8 cellular contexts compared by ENCODE assay signal in the genomic region with DNA sequence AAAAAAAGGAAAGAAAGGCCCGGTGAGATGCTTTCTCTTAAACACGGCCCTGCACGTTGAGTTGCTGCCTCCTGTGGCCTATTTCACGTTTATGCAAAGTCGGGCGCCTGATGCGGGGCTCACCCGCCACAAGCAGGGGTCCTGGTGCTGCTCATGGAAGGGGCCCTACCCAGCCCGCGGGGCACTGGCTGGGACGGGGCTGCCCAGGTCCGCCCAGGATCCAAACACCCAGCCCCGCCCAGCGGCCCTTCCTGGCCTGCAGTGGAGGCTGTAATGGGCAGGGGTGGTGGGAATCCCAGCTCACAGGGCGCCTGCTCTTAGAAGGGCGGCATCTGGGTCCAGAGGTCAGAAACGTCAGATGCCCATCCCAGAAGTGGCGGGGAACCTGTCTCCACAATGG. TPM values are rescaled to one million over a fixed set of nuclear protein-coding genes. Genes with fewer than 3 reads are reported as not detected.
DNase-seq lines count a peak whose midpoint lies in the region; ATAC-seq, FAIRE-seq and TF ChIP-seq lines count a peak whose summit lies in the region.
"Had no signal": no experiment of that assay in that cellular context is flagged by ENCODE, and none has a peak within 500 bp of the region (broad histone marks: within the 10 kb centered on the region; RNA-seq: fewer than 3 reads in every experiment).

No MANE protein-coding gene starts in this region.

- TF ChIP-seq CTCF in brain microvascular endothelial cell (IDR thresholded peaks at IDR 0.05; ENCODE audit: low read depth, low read length, missing control alignments) (peak; percentile 27), thoracic aorta (IDR thresholded peaks at IDR 0.05) (no peak), D721Med (IDR thresholded peaks at IDR 0.05; ENCODE audit: insufficient read depth, missing control alignments) (no peak)

- peak overlapping the region; percentile 78 for H3K4me3 ChIP-seq in brain microvascular endothelial cell (ENCODE audit: low read depth, low read length)
- H3K4me3 ChIP-seq in thoracic aorta, result peak overlapping the region; percentile 88

- H3K27me3 ChIP-seq in brain microvascular endothelial cell (replicated peaks) (no peaks in the 10 kb centered on the region), thoracic aorta (replicated peaks; ENCODE audit: insufficient read depth) (no peaks in the 10 kb centered on the region)

- peak; percentile 46 for DNase-seq in HuH-7 (ENCODE audit: low spot score)
- DNase-seq in brain microvascular endothelial cell, result no peak
- peak; percentile 42 for DNase-seq in left lobe of liver (ENCODE audit: low spot score)
- DNase-seq in thoracic aorta (ENCODE audit: low spot score), result peak; percentile 3
- DNase-seq in anterior cingulate cortex (lab: John Stamatoyannopoulos, UW), result no peak
- no peak for DNase-seq in retina
- no peak for DNase-seq in D721Med (ENCODE audit: insufficient read length, low spot score)
- DNase-seq: activated CD4-positive, alpha-beta T cell treated with anti-CD3 and anti-CD28 coated beads, Interleukin-2, amount 50 U/mL, for 1 hour had no signal

- peaks cover 8% of the 10 kb centered on the region for H3K9me3 ChIP-seq in thoracic aorta

- ATAC-seq in left lobe of liver (no peak), thoracic aorta (ENCODE audit: insufficient number of reproducible peaks, low FRiP score, low read depth) (no peak)

- in situ Hi-C loops in brain microvascular endothelial cell (cut with HindIII; ENCODE audit: low pct_ligation_motif_present, low sequenced_read_pairs), result no loop called here

- H3K27ac ChIP-seq in brain microvascular endothelial cell (peak overlapping the region; percentile 34), thoracic aorta (peak overlapping the region; percentile 93 to 97)

- H3K36me3 ChIP-seq in brain microvascular endothelial cell (replicated peaks) (peaks cover 9% of the 10 kb centered on the region), thoracic aorta (no peaks in the 10 kb centered on the region)

- FAIRE-seq in D721Med (lab: Jason Lieb, UNC), result no peak

- peaks cover 6 to 21% of the 10 kb centered on the region in 2 donors for H3K4me1 ChIP-seq in thoracic aorta (ENCODE audit: control insufficient read depth in 1 of 2, low read depth in 2 of 2)

RNA-seq across cellular contexts. Expression of gene COL6A2, which starts 1.6 kb away (rescaled TPM):
- total RNA-seq in left lobe of liver (34.9 TPM), thoracic aorta (1,000 to 10,000 TPM; 1,835 to 1,885 TPM)

RNA-seq across cellular contexts. Expression of gene FTCD, which starts 55.9 kb away (rescaled TPM):
- total RNA-seq in left lobe of liver (668 TPM), thoracic aorta (under 1 TPM in 1 of 2 donors, not detected in 1; 0.27 TPM)

Comparison
In these comparisons a context has a peak if more than half of its experiments do, and no peak if none do; other contexts are left out.
1. DNase-seq: peak in HuH-7 (single experiment), left lobe of liver (single experiment) and thoracic aorta (single experiment); none in brain microvascular endothelial cell (single experiment), anterior cingulate cortex (0 of 58), retina (single experiment) and D721Med (single experiment).
2. RNA of gene COL6A2, which starts 1.6 kb away (total RNA-seq): 1,835 to 1,885 TPM in thoracic aorta; 34.9 TPM in left lobe of liver (single experiment); every median in the first group is over 10 times any median in the second.
3. RNA of gene FTCD, which starts 55.9 kb away (total RNA-seq): 668 TPM in left lobe of liver (single experiment); 0.27 TPM in thoracic aorta; every median in the first group is over 100 times any median in the second.